9 cellular contexts compared by ENCODE assay signal in genomic region chr16:1300664-1301476, GRCh38. TPM values are rescaled to one million over a fixed set of nuclear protein-coding genes. Genes with fewer than 3 reads are reported as not detected.
DNase-seq lines count a peak whose midpoint lies in the region; ATAC-seq and TF ChIP-seq lines count a peak whose summit lies in the region.
"Had no signal": no experiment of that assay in that cellular context is flagged by ENCODE, and none has a peak within 500 bp of the region (broad histone marks: within the 10 kb centered on the region; RNA-seq: fewer than 3 reads in every experiment).

No MANE protein-coding gene starts in this region.

- H3K27me3 ChIP-seq in Karpas-422 (ENCODE audit: low read length) (no peaks in the 10 kb centered on the region), WERI-Rb-1 (ENCODE audit: insufficient read depth, low read depth, severe bottlenecking) (no peaks in the 10 kb centered on the region), breast epithelium (no peaks in the 10 kb centered on the region)

- H3K9me3 ChIP-seq in Karpas-422 (ENCODE audit: low read length) (no peaks in the 10 kb centered on the region), WERI-Rb-1 (ENCODE audit: severe bottlenecking) (no peaks in the 10 kb centered on the region), breast epithelium (no peaks in the 10 kb centered on the region)

- H2AFZ ChIP-seq in Karpas-422 (ENCODE audit: low read length): no peak overlapping the region

- peak; percentile 80 for DNase-seq in DMS53 (lab: John Stamatoyannopoulos, UW)
- peak; percentile 83 for DNase-seq in Karpas-422
- peak; percentile 83 for DNase-seq in WERI-Rb-1
- DNase-seq in breast epithelium (ENCODE audit: low spot score in 2 of 2): peak; percentile 36 to 81
- peak; percentile 3 for DNase-seq in kidney glomerular epithelial cell (lab: John Stamatoyannopoulos, UW)
- peak; percentile 41 for DNase-seq in stimulated activated CD4-positive, alpha-beta T cell treated with anti-CD3 and anti-CD28 coated beads, Interleukin-2, amount 100 ng/mL, for 4 hours (ENCODE audit: low read depth)

- H3K79me2 ChIP-seq in Karpas-422 (ENCODE audit: low read length): no peaks in the 10 kb centered on the region

- no peak for ATAC-seq in HG02798 (IDR thresholded peaks at IDR 0.05; ENCODE audit: poor library complexity, unreplicated experiment)
- no peak for ATAC-seq in GM19324 (IDR thresholded peaks at IDR 0.05; ENCODE audit: low FRiP score, unreplicated experiment)

- H3K27ac ChIP-seq in Karpas-422 (ENCODE audit: low read length): no peak overlapping the region
- H3K27ac ChIP-seq in WERI-Rb-1: no peak overlapping the region
- H3K27ac ChIP-seq in breast epithelium: no peak overlapping the region

- no peak overlapping the region for H3K9ac ChIP-seq in Karpas-422 (ENCODE audit: low read length)

- H3K4me1 ChIP-seq in Karpas-422 (ENCODE audit: low read length): peaks cover 11% of the 10 kb centered on the region; the same call in 1 of the 2 replicates
- H3K4me1 ChIP-seq in breast epithelium: no peaks in the 10 kb centered on the region

- intact Hi-C loops in breast epithelium (cut with DNase I; ENCODE audit: low total_unique reads): no loop called here

- no peak for TF ChIP-seq POLR2A in breast epithelium (IDR thresholded peaks at IDR 0.05)

- no peaks in the 10 kb centered on the region for H3K9me2 ChIP-seq in Karpas-422 (replicated peaks; ENCODE audit: insufficient read depth, low read length)

- H4K20me1 ChIP-seq in Karpas-422 (ENCODE audit: insufficient read depth, low read depth, low read length): peaks cover 6% of the 10 kb centered on the region; the same call in 1 of the 2 replicates

- no peak overlapping the region for H3K4me3 ChIP-seq in Karpas-422 (ENCODE audit: low read length)
- no peak overlapping the region for H3K4me3 ChIP-seq in WERI-Rb-1 (ENCODE audit: low read depth, low read length)
- peak overlapping the region in 2 of 3 donors; percentile 15 to 42 for H3K4me3 ChIP-seq in breast epithelium

- no peaks in the 10 kb centered on the region for H3K36me3 ChIP-seq in Karpas-422 (ENCODE audit: insufficient read depth, low read length)
- no peaks in the 10 kb centered on the region; the same call in 1 of the 2 replicates for H3K36me3 ChIP-seq in WERI-Rb-1
- H3K36me3 ChIP-seq in breast epithelium: no peaks in the 10 kb centered on the region

- peak; percentile 94 for TF ChIP-seq CTCF in WERI-Rb-1 (IDR thresholded peaks at IDR 0.05; ENCODE audit: low read depth, low read length)
- peak; percentile 70 to 77 (median 76) for TF ChIP-seq CTCF in breast epithelium (IDR thresholded peaks at IDR 0.05)

- H3K4me2 ChIP-seq in Karpas-422 (ENCODE audit: low read depth, low read length, poor library complexity, severe bottlenecking): no peak overlapping the region

RNA-seq across cellular contexts. Expression of gene UBE2I, which starts 8.6 kb away (rescaled TPM):
- total RNA-seq in Karpas-422 (2014; rRNA removed; shearing (Covaris generic); ENCODE audit: low replicate concordance): 53.7 and 78.1 TPM in 2 replicates
- 10 to 100 TPM; 52.5 to 67.8 (median 62.2) TPM for total RNA-seq in breast epithelium

RNA-seq across cellular contexts. Expression of gene BAIAP3, which starts 32.6 kb away (rescaled TPM):
- total RNA-seq in Karpas-422 (2014; rRNA removed; shearing (Covaris generic); ENCODE audit: low replicate concordance): 0.18 TPM in 1 of 2 replicates, not detected in the other
- total RNA-seq in breast epithelium: 1 to 10 TPM; 2.7 to 8.2 (median 7.3) TPM

RNA-seq across cellular contexts. Expression of gene TPSD1, which starts 45.0 kb away (rescaled TPM):
- not detected in 2 replicates for total RNA-seq in Karpas-422 (2014; rRNA removed; shearing (Covaris generic); ENCODE audit: low replicate concordance)
- 1 to 10 TPM; 1.6 to 5.9 (median 2.0) TPM for total RNA-seq in breast epithelium
- total RNA-seq: T-helper 1 cell treated with Interleukin-12 subunit alpha and Interleukin-12 subunit beta and Interleukin-4 antibody, amounts not matched to agents 30 ng/mL and 1 ng/mL, for 36 hours had no signal

RNA-seq across cellular contexts. Expression of gene TSR3, which starts 50.8 kb away (rescaled TPM):
- total RNA-seq in Karpas-422 (2014; rRNA removed; shearing (Covaris generic); ENCODE audit: low replicate concordance): 20.1 and 70.0 TPM in 2 replicates
- total RNA-seq in breast epithelium: 10 to 100 TPM; 54.4 to 72.3 (median 59.6) TPM

RNA-seq across cellular contexts. Expression of gene GNPTG, which starts 50.9 kb away (rescaled TPM):
- 19.6 and 39.1 TPM in 2 replicates for total RNA-seq in Karpas-422 (2014; rRNA removed; shearing (Covaris generic); ENCODE audit: low replicate concordance)
- total RNA-seq in breast epithelium: 10 to 100 TPM; 50.5 to 89.3 (median 58.4) TPM

Comparison
In these comparisons a context has a peak if more than half of its experiments do, and no peak if none do; other contexts are left out.
1. DNase-seq: peak in every context shown above with its lines; median percentile 83 in Karpas-422; 83 in WERI-Rb-1; 80 in DMS53; 58 in breast epithelium; 41 in stimulated activated CD4-positive, alpha-beta T cell treated with anti-CD3 and anti-CD28 coated beads, Interleukin-2, amount 100 ng/mL, for 4 hours; 3 in kidney glomerular epithelial cell.
2. H3K4me3 ChIP-seq: peak in breast epithelium (2 of 3); none in Karpas-422 (single experiment) and WERI-Rb-1 (single experiment).